17 cellular contexts compared by ENCODE assay signal in the genomic region with DNA sequence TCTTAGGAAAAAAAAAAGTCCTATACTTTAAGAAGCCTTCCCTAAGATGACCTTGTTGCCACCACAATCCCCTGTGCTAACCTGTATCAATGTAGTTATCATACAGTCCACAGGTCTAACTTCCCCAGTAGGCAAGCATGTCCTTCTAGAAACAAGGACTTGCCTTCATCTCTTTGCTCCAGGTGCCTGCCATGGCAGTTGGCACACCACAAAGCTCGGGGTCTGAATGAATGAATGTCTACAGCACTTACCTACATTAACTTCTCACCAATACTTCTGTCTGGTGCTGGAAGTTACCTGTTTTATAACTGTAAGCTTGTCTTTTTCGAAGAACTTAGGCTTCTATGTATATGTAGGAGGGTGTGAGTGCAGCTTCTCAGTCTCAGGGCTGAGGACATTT. TPM values are rescaled to one million over a fixed set of nuclear protein-coding genes. Genes with fewer than 3 reads are reported as not detected.
DNase-seq lines count a peak whose midpoint lies in the region; ATAC-seq, FAIRE-seq and TF ChIP-seq lines count a peak whose summit lies in the region.
"Had no signal": no experiment of that assay in that cellular context is flagged by ENCODE, and none has a peak within 500 bp of the region (broad histone marks: within the 10 kb centered on the region; RNA-seq: fewer than 3 reads in every experiment).

No MANE protein-coding gene starts in this region.

- TF ChIP-seq CTCF in GM12878 (IDR thresholded peaks at IDR 0.05 in 2 of 3, conservative IDR thresholded peaks at IDR 0.05 in 1 of 3; ENCODE audit: control insufficient read depth in 2 of 3, extremely low read depth in 1 of 3, insufficient read depth in 1 of 3, low read depth in 3 of 3, low read length in 3 of 3) (no peak), spleen (IDR thresholded peaks at IDR 0.05 in 8 of 11, conservative IDR thresholded peaks at IDR 0.05 in 3 of 11) (no peak), transverse colon (IDR thresholded peaks at IDR 0.05) (no peak)

- peak overlapping the region in 2 of 3 donors; percentile 65 to 75 for H3K27ac Mint-ChIP-seq in CD4-positive, CD25-positive, alpha-beta regulatory T cell
- H3K27ac Mint-ChIP-seq: HFFc6 had no signal

- no peak overlapping the region; the same call in 1 of the 2 replicates for H3K4me2 ChIP-seq in GM12878 (ENCODE audit: control insufficient read depth, insufficient read depth)

- ATAC-seq in CD4-positive, CD25-positive, alpha-beta regulatory T cell (ENCODE audit: low read depth in 2 of 2), result no peak
- ATAC-seq in GM12878 (no peak), HG03175 (IDR thresholded peaks at IDR 0.05; ENCODE audit: unreplicated experiment) (no peak)

- no peak overlapping the region for H3K4me3 ChIP-seq in CD4-positive, CD25-positive, alpha-beta regulatory T cell (ENCODE audit: low read depth, low read length)
- no peak overlapping the region for H3K4me3 ChIP-seq in GM12878
- no peak overlapping the region for H3K4me3 ChIP-seq in spleen
- H3K4me3 ChIP-seq in transverse colon, result no peak overlapping the region

- H3K36me3 Mint-ChIP-seq in CD4-positive, CD25-positive, alpha-beta regulatory T cell, result no peaks in the 10 kb centered on the region

- TF ChIP-seq POLR2A in GM12878 (IDR thresholded peaks at IDR 0.05; ENCODE audit: low read depth, low read length) (no peak), spleen (IDR thresholded peaks at IDR 0.05) (no peak), transverse colon (IDR thresholded peaks at IDR 0.05) (no peak)

- H3K9ac ChIP-seq in GM12878 (ENCODE audit: control insufficient read depth, insufficient read depth, low read length), result no peak overlapping the region; the same call in 1 of the 2 replicates

- no peak overlapping the region for H3K27ac ChIP-seq in CD4-positive, CD25-positive, alpha-beta regulatory T cell (ENCODE audit: insufficient read depth, low read length, poor library complexity, severe bottlenecking)
- H3K27ac ChIP-seq in GM12878 (ENCODE audit: control insufficient read depth, insufficient read depth) (peak overlapping the region; percentile 88), layer of hippocampus (ENCODE audit: low read depth, low read length) (peak overlapping the region; percentile 88), spleen (peak overlapping the region; percentile 44 to 94 (median 84)), transverse colon (peak overlapping the region in 1 of 4 donors; percentile 48)

- TF ChIP-seq EP300 in GM12878 (IDR thresholded peaks at IDR 0.05; ENCODE audit: borderline replicate concordance in 1 of 2, control insufficient read depth in 1 of 2, low read depth in 2 of 2, low read length in 2 of 2) (no peak), transverse colon (IDR thresholded peaks at IDR 0.05; ENCODE audit: low read depth) (no peak)

- H3K4me3 Mint-ChIP-seq in CD4-positive, CD25-positive, alpha-beta regulatory T cell, result no peak overlapping the region
- H3K4me3 Mint-ChIP-seq: HFFc6; naive thymus-derived CD8-positive, alpha-beta T cell had no signal

- H3K27me3 ChIP-seq in CD4-positive, CD25-positive, alpha-beta regulatory T cell (ENCODE audit: control insufficient read depth, insufficient read depth, low read length), result no peaks in the 10 kb centered on the region
- H3K27me3 ChIP-seq in GM12878 (replicated peaks in 1 of 2; ENCODE audit: control insufficient read depth in 2 of 2, insufficient read depth in 2 of 2, low read length in 1 of 2) (no peaks in the 10 kb centered on the region), layer of hippocampus (ENCODE audit: control insufficient read depth, insufficient read depth, low read length) (no peaks in the 10 kb centered on the region), spleen (replicated peaks in 1 of 7) (no peaks in the 10 kb centered on the region), transverse colon (no peaks in the 10 kb centered on the region)

- peak overlapping the region; percentile 72 for H2AFZ ChIP-seq in GM12878 (ENCODE audit: control insufficient read depth, low read depth, low read length)

- in situ Hi-C loops in GM12878 (cut with MboI) (loop anchor here (10.0 kb wide), 1 partner anchor 116 kb away; no protein-coding TSS in a partner anchor), transverse colon (cut with MboI; ENCODE audit: low pct_ligation_motif_present in 1 of 4, low pct_unique_long_range_greater_than_20kb in 1 of 4, low sequenced_read_pairs in 3 of 4) (loop anchor here in 3 of 4 donors (25.0 kb wide), 1 partner anchor 424 kb away; the partner anchor contains the start of gene IL18BP (in 3 of the 3))

- RAD21 ChIA-PET in GM12878 (lab: Charles Lee; ENCODE audit: unreplicated experiment), result interaction anchor here (0.8 to 2.8 kb wide), 10 partner anchors 18 to 386 kb away, joined by 3 to 22 read pairs (median 3); no protein-coding TSS in a partner anchor

- intact Hi-C loops in GM12878 (cut with micrococcal nuclease; ENCODE audit: unreplicated experiment) (loop anchor here (5.0 kb wide), 1 partner anchor 174 kb away; no protein-coding TSS in a partner anchor), spleen (cut with DNase I; ENCODE audit: low total_unique reads) (no loop called here), transverse colon (cut with DNase I; ENCODE audit: low total_unique reads) (no loop called here)

- DNase-seq in CD4-positive, CD25-positive, alpha-beta regulatory T cell, result no peak
- DNase-seq in GM12878 (ENCODE audit: low read depth, low spot score), result no peak
- no peak for DNase-seq in spleen
- no peak for DNase-seq in transverse colon
- no peak for DNase-seq in EL
- no peak for DNase-seq in stimulated activated CD4-positive, alpha-beta T cell treated with anti-CD3 and anti-CD28 coated beads, Interleukin-1b, Interleukin-23, amount 100 ng/mL, for 48 hours
- DNase-seq: activated gamma-delta T cell treated with Interleukin-2 at 50 U/mL for 16 hours; DND-41; effector memory CD4-positive, alpha-beta T cell; HFFc6; left ventricle myocardium superior; NCI-H187 treated with DMSO at 0.1 percent for 48 hours; NCI-H345; stimulated activated CD4-positive, alpha-beta T cell treated with anti-CD3 and anti-CD28 coated beads, Interleukin-4, amount 100 ng/mL, for 24 hours had no signal

- peaks cover 6% of the 10 kb centered on the region for H3K79me2 ChIP-seq in GM12878 (ENCODE audit: control insufficient read depth, insufficient read depth, low read length)

- no TSS peak for BruUV-seq in GM12878 (replicated peaks; lab: Mats Ljungman, UMichigan)

- no peaks in the 10 kb centered on the region for H3K27me3 Mint-ChIP-seq in CD4-positive, CD25-positive, alpha-beta regulatory T cell
- H3K27me3 Mint-ChIP-seq: naive thymus-derived CD8-positive, alpha-beta T cell had no signal

- WGBS in GM12878 (ENCODE audit: insufficient coverage, insufficient replicate concordance, low lambda C conversion rate, missing lambda C conversion rate), result 95% methylated on average over 2 of the region's 2 CpGs
- WGBS in spleen, 5 donors, result 94 to 100% (median 94%) methylated on average over 2 of the region's 2 CpGs
- 89% methylated on average over 2 of the region's 2 CpGs; no CpG with 5 or more reads in 1 of the 2 donors for WGBS in transverse colon (ENCODE audit: low coverage in 1 of 2), 2 donors

- H3K9me3 ChIP-seq in CD4-positive, CD25-positive, alpha-beta regulatory T cell (ENCODE audit: control insufficient read depth in 2 of 2, low read length in 2 of 2), result no peaks in the 10 kb centered on the region
- H3K9me3 ChIP-seq in GM12878 (replicated peaks; ENCODE audit: control insufficient read depth, insufficient read depth, low read length) (no peaks in the 10 kb centered on the region), spleen (no peaks in the 10 kb centered on the region), transverse colon (no peaks in the 10 kb centered on the region)

- TF ChIP-seq RAD21 in GM12878 (IDR thresholded peaks at IDR 0.05; ENCODE audit: insufficient read depth, low read depth, low read length), result no peak

- CTCF ChIA-PET in GM12878 (lab: Yijun Ruan, JAX), result interaction anchor here (0.8 to 17.4 kb wide), 15 partner anchors 9 to 434 kb away, joined by 3 to 378 read pairs (median 3); partner anchors contain the start of gene CLPB

- no peaks in the 10 kb centered on the region for H3K9me3 Mint-ChIP-seq in CD4-positive, CD25-positive, alpha-beta regulatory T cell
- H3K9me3 Mint-ChIP-seq: HFFc6; naive thymus-derived CD8-positive, alpha-beta T cell had no signal

- H3K4me1 Mint-ChIP-seq in CD4-positive, CD25-positive, alpha-beta regulatory T cell, result peaks cover 3 to 19% (median 14%) of the 10 kb centered on the region in 4 donors

- POLR2A ChIA-PET in GM12878 (lab: Charles Lee), result interaction anchor here (0.8 kb wide), 1 partner anchor 477 kb away, joined by 3 read pairs; no protein-coding TSS in a partner anchor

- H3K4me1 ChIP-seq in CD4-positive, CD25-positive, alpha-beta regulatory T cell (ENCODE audit: control insufficient read depth, insufficient read depth, low read length, poor library complexity, severe bottlenecking), result no peaks in the 10 kb centered on the region
- H3K4me1 ChIP-seq in GM12878 (ENCODE audit: control insufficient read depth, insufficient read depth, low read length), result peaks cover 20% of the 10 kb centered on the region
- peaks cover 7 to 61% (median 29%) of the 10 kb centered on the region in 6 donors for H3K4me1 ChIP-seq in spleen
- peaks cover 8 to 10% (median 9%) of the 10 kb centered on the region in 4 donors for H3K4me1 ChIP-seq in transverse colon

- SMC1A ChIA-PET in GM12878 (lab: Charles Lee; ENCODE audit: uncharacterized antibody, unreplicated experiment), result interaction anchor here (0.8 to 3.6 kb wide), 13 partner anchors 8 to 220 kb away, joined by 3 to 19 read pairs (median 3); no protein-coding TSS in a partner anchor

- H4K20me1 ChIP-seq in GM12878 (ENCODE audit: control insufficient read depth, insufficient read depth), result no peaks in the 10 kb centered on the region

- no peak for FAIRE-seq in GM12878 (lab: Jason Lieb, UNC)

- no peaks in the 10 kb centered on the region for H3K36me3 ChIP-seq in CD4-positive, CD25-positive, alpha-beta regulatory T cell (ENCODE audit: control insufficient read depth, insufficient read depth, low read length)
- H3K36me3 ChIP-seq in GM12878 (ENCODE audit: control insufficient read depth in 2 of 2, insufficient read depth in 2 of 2, low read length in 1 of 2), result no peaks in the 10 kb centered on the region; a peak in 2 of 4 replicates
- H3K36me3 ChIP-seq in spleen, result peaks cover 0 to 4% (median 0%) of the 10 kb centered on the region in 6 donors
- no peaks in the 10 kb centered on the region for H3K36me3 ChIP-seq in transverse colon

RNA-seq across cellular contexts. Expression of gene CLPB, which starts 23.4 kb away (rescaled TPM):
- 14.7 TPM for total RNA-seq in CD4-positive, CD25-positive, alpha-beta regulatory T cell
- polyA plus RNA-seq in CD4-positive, CD25-positive, alpha-beta regulatory T cell, result 1 to 10 TPM; 3.8 to 8.0 (median 5.0) TPM
- total RNA-seq in GM12878 (2013; cell fraction: nucleolus; rRNA removed), result 37.7 and 41.8 TPM in 2 replicates
- total RNA-seq in GM12878 (2014; rRNA removed) (34.0 and 35.8 TPM in 2 replicates), GM12878 (2014; rRNA removed; fragmentation: Illumina TruSeq; extraction: Trizol) (22.2 and 23.2 TPM in 2 replicates), GM12878 (2021) (38.4 and 39.3 TPM in 2 replicates), spleen (10 to 100 TPM; 17.3 to 32.8 (median 25.0) TPM), transverse colon (10 to 100 TPM in 2 of 4 donors, 1 to 10 TPM in 2; 4.9 to 19.7 (median 11.0) TPM)
- 10.4 TPM for polyA plus RNA-seq in GM12878 (2011; ENCODE audit: low read depth)
- polyA plus RNA-seq in GM12878 (2011; rRNA removed) (29.7 and 45.5 TPM in 2 replicates), GM12878 (2014; fragmentation: Illumina TruSeq; extraction: Trizol) (20.2 and 23.6 TPM in 2 replicates), GM12878 (2014; fragmentation: Nextera tagmentation; extraction: Ambion mirVana) (10 to 100 TPM in 1 of 2 experiments, 1 to 10 TPM in 1; 8.0 to 12.4 TPM), GM12878 (2014; rRNA removed) (21.7 and 24.4 TPM in 2 replicates), GM12878 (2016; fragmentation: Nextera tagmentation; extraction: Ambion mirVana) (10 to 100 TPM; 25.4 to 31.3 TPM), spleen (1 to 10 TPM; 4.2 to 6.6 (median 5.4) TPM)
- 35.7 and 38.5 TPM in 2 replicates for polyA plus RNA-seq in GM12878 (2011; cell fraction: cytosol; rRNA removed)
- 91.3 and 99.7 TPM in 2 replicates for polyA plus RNA-seq in GM12878 (2011; cell fraction: nucleus; rRNA removed)
- 16.7 and 18.1 TPM in 2 replicates for polyA plus RNA-seq in GM12878 (2012)
- 61.4 and 89.8 TPM in 2 replicates for polyA minus RNA-seq in GM12878 (2011; rRNA and poly(A)+ RNA removed)
- polyA minus RNA-seq in GM12878 (2011; cell fraction: cytosol; rRNA and poly(A)+ RNA removed), result 19.3 and 19.4 TPM in 2 replicates
- polyA minus RNA-seq in GM12878 (2011; cell fraction: nucleus; rRNA and poly(A)+ RNA removed), result 25.8 and 33.1 TPM in 2 replicates
